14 cellular contexts compared by ENCODE assay signal in the genomic region with DNA sequence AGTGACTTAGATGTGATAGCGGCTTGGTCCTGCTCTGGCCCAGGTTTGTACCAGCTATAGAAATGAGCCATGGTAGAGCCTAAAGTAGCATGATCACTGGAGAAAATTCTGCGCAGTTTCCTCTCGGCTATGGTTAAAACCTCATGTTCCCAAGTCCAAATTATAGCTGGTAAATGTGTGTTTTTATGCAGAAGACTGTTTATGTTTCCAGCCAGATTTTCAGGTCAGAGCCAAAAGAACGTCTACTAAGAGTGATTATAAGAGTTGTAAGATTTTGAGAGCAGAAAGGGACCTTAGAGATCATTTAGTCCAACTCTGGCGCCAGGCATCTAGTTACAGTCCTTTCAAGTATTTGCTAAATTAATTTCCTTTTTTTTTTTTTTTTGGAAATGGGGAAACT.
DNase-seq lines count a peak whose midpoint lies in the region; ATAC-seq and TF ChIP-seq lines count a peak whose summit lies in the region.
"Had no signal": no experiment of that assay in that cellular context is flagged by ENCODE, and none has a peak within 500 bp of the region (broad histone marks: within the 10 kb centered on the region; RNA-seq: fewer than 3 reads in every experiment).

No MANE protein-coding gene starts in this region.

- H3K36me3 Mint-ChIP-seq in IgD-negative memory B cell (peaks cover 15% of the 10 kb centered on the region), osteocyte (ENCODE audit: unreplicated experiment) (peaks cover 33% of the 10 kb centered on the region)
- peaks cover 37% of the 10 kb centered on the region for H3K36me3 Mint-ChIP-seq in activated CD8-positive, alpha-beta memory T cell treated with anti-CD3 and anti-CD28 coated beads, Interleukin-2, amount 10 ng/mL, durations not matched to agents 7 days and 5 days

- peaks cover 15 to 78% (median 65%) of the 10 kb centered on the region in 4 donors for H3K4me1 ChIP-seq in esophagus muscularis mucosa
- peaks cover 4 to 13% of the 10 kb centered on the region in 2 donors for H3K4me1 ChIP-seq in aorta (ENCODE audit: control insufficient read depth in 1 of 2, insufficient read depth in 2 of 2, low read length in 2 of 2)
- H3K4me1 ChIP-seq in A673 (ENCODE audit: insufficient read depth, low read length, poor library complexity, severe bottlenecking), result no peaks in the 10 kb centered on the region
- H3K4me1 ChIP-seq: Caco-2 had no signal

- no peak overlapping the region for H3K4me3 ChIP-seq in esophagus muscularis mucosa
- H3K4me3 ChIP-seq in aorta (ENCODE audit: low read length in 2 of 2), result no peak overlapping the region
- H3K4me3 ChIP-seq in A673 (ENCODE audit: low read depth, low read length, poor library complexity, severe bottlenecking), result no peak overlapping the region

- H3K27me3 Mint-ChIP-seq in IgD-negative memory B cell (no peaks in the 10 kb centered on the region), osteocyte (ENCODE audit: unreplicated experiment) (no peaks in the 10 kb centered on the region)
- H3K27me3 Mint-ChIP-seq in activated CD8-positive, alpha-beta memory T cell treated with anti-CD3 and anti-CD28 coated beads, Interleukin-2, amount 10 ng/mL, durations not matched to agents 7 days and 5 days, result no peaks in the 10 kb centered on the region

- no TSS peak for BruUV-seq in A673 (replicated peaks; lab: Mats Ljungman, UMichigan)

- no peak overlapping the region for H3K4me3 Mint-ChIP-seq in IgD-negative memory B cell
- H3K4me3 Mint-ChIP-seq in osteocyte (ENCODE audit: unreplicated experiment), result no peak overlapping the region
- H3K4me3 Mint-ChIP-seq in activated CD8-positive, alpha-beta memory T cell treated with anti-CD3 and anti-CD28 coated beads, Interleukin-2, amount 10 ng/mL, durations not matched to agents 7 days and 5 days, result no peak overlapping the region
- H3K4me3 Mint-ChIP-seq: CD14-positive monocyte; CD8-positive, alpha-beta T cell had no signal

- H3K9me3 ChIP-seq in esophagus muscularis mucosa (no peaks in the 10 kb centered on the region), aorta (ENCODE audit: control insufficient read depth, low read length) (no peaks in the 10 kb centered on the region), A673 (ENCODE audit: low read depth, low read length, poor library complexity, severe bottlenecking) (no peaks in the 10 kb centered on the region)
- H3K9me3 ChIP-seq: Caco-2 had no signal

- H3K27ac ChIP-seq in esophagus muscularis mucosa (replicated peaks in 1 of 4), result peak overlapping the region; percentile 10 to 46 (median 21)
- H3K27ac ChIP-seq in aorta (ENCODE audit: low read depth in 1 of 2, low read length in 2 of 2), result peak overlapping the region; percentile 4 to 54
- H3K27ac ChIP-seq in A673 (ENCODE audit: low read depth, low read length, poor library complexity, severe bottlenecking), result no peak overlapping the region
- H3K27ac ChIP-seq: HL-60 had no signal

- H3K9me3 Mint-ChIP-seq in IgD-negative memory B cell, result peaks cover 0 to 4% (median 2%) of the 10 kb centered on the region in 3 donors
- H3K9me3 Mint-ChIP-seq in osteocyte (ENCODE audit: unreplicated experiment), result no peaks in the 10 kb centered on the region
- H3K9me3 Mint-ChIP-seq in activated CD8-positive, alpha-beta memory T cell treated with anti-CD3 and anti-CD28 coated beads, Interleukin-2, amount 10 ng/mL, durations not matched to agents 7 days and 5 days (ENCODE audit: low read depth), result no peaks in the 10 kb centered on the region
- H3K9me3 Mint-ChIP-seq: CD8-positive, alpha-beta T cell had no signal

- DNase-seq in esophagus muscularis mucosa (ENCODE audit: extremely low spot score) (no peak), osteocyte (ENCODE audit: extremely low spot score, unreplicated experiment) (no peak), aorta (no peak), germinal center (ENCODE audit: low spot score) (no peak), A673 (ENCODE audit: low spot score) (no peak)
- no peak for DNase-seq in activated CD8-positive, alpha-beta memory T cell treated with anti-CD3 and anti-CD28 coated beads, Interleukin-2, amount 10 ng/mL, durations not matched to agents 7 days and 5 days
- DNase-seq: Caco-2; CD8-positive, alpha-beta T cell; DND-41; GDM1 had no signal

- POLR2A ChIA-PET in A673 (lab: Charles Lee; ENCODE audit: low non-redundant PET), result no interaction called here

- H3K4me1 Mint-ChIP-seq in IgD-negative memory B cell, result peaks cover 23 to 39% (median 31%) of the 10 kb centered on the region in 3 donors
- peaks cover 69% of the 10 kb centered on the region for H3K4me1 Mint-ChIP-seq in osteocyte (ENCODE audit: unreplicated experiment)
- no peaks in the 10 kb centered on the region for H3K4me1 Mint-ChIP-seq in activated CD8-positive, alpha-beta memory T cell treated with anti-CD3 and anti-CD28 coated beads, Interleukin-2, amount 10 ng/mL, durations not matched to agents 7 days and 5 days

- H3K27ac Mint-ChIP-seq in IgD-negative memory B cell (peak overlapping the region in 2 of 3 donors; percentile 49 to 80), osteocyte (ENCODE audit: unreplicated experiment) (peak overlapping the region; percentile 23)
- no peak overlapping the region for H3K27ac Mint-ChIP-seq in activated CD8-positive, alpha-beta memory T cell treated with anti-CD3 and anti-CD28 coated beads, Interleukin-2, amount 10 ng/mL, durations not matched to agents 7 days and 5 days
- H3K27ac Mint-ChIP-seq: CD14-positive monocyte; CD8-positive, alpha-beta T cell had no signal

- no peak for TF ChIP-seq POLR2A in esophagus muscularis mucosa (IDR thresholded peaks at IDR 0.05; ENCODE audit: low read depth)

- WGBS in esophagus muscularis mucosa, result 54% methylated on average over 5 of the region's 5 CpGs
- WGBS in aorta, 2 donors, result 12 to 18% methylated on average over 5 of the region's 5 CpGs

- intact Hi-C loops in esophagus muscularis mucosa (cut with DNase I), result no loop called here
- intact Hi-C loops in aorta (cut with DNase I), result loop anchor here in 1 of 2 donors (10.0 kb wide), 1 partner anchor 743 kb away; a partner anchor contains a TSS
- intact Hi-C loops in A673 (cut with micrococcal nuclease; ENCODE audit: unreplicated experiment), result no loop called here

- CTCF ChIA-PET in activated CD8-positive, alpha-beta memory T cell treated with anti-CD3 and anti-CD28 coated beads, Interleukin-2, amount 10 ng/mL, durations not matched to agents 7 days and 5 days (lab: Charles Lee), result no interaction called here
- CTCF ChIA-PET in A673 (lab: Charles Lee), result no interaction called here

- TF ChIP-seq CTCF in esophagus muscularis mucosa (IDR thresholded peaks at IDR 0.05) (no peak), osteocyte (IDR thresholded peaks at IDR 0.05) (no peak), A673 (conservative IDR thresholded peaks at IDR 0.05; ENCODE audit: low read depth, low read length) (no peak)

- H3K27me3 ChIP-seq in esophagus muscularis mucosa, result no peaks in the 10 kb centered on the region
- no peaks in the 10 kb centered on the region for H3K27me3 ChIP-seq in aorta (ENCODE audit: control insufficient read depth in 1 of 2, insufficient read depth in 2 of 2, low read length in 1 of 2)
- no peaks in the 10 kb centered on the region for H3K27me3 ChIP-seq in A673 (replicated peaks; ENCODE audit: insufficient read depth, low read depth, low read length, poor library complexity)

- no peak for TF ChIP-seq EP300 in esophagus muscularis mucosa (IDR thresholded peaks at IDR 0.05)

- H3K36me3 ChIP-seq in esophagus muscularis mucosa (peaks cover 4 to 34% (median 11%) of the 10 kb centered on the region in 4 donors), aorta (ENCODE audit: control insufficient read depth in 1 of 2, insufficient read depth in 2 of 2, low read length in 1 of 2) (peaks cover 0 to 2% of the 10 kb centered on the region in 2 donors), A673 (ENCODE audit: insufficient read depth, low read length, poor library complexity, severe bottlenecking) (no peaks in the 10 kb centered on the region)

- ATAC-seq in aorta (ENCODE audit: low FRiP score), result no peak
- no peak for ATAC-seq in activated CD8-positive, alpha-beta memory T cell treated with anti-CD3 and anti-CD28 coated beads, Interleukin-2, amount 10 ng/mL, durations not matched to agents 7 days and 5 days
- ATAC-seq: CD8-positive, alpha-beta T cell; HCT116 had no signal
